In the genomic region with DNA sequence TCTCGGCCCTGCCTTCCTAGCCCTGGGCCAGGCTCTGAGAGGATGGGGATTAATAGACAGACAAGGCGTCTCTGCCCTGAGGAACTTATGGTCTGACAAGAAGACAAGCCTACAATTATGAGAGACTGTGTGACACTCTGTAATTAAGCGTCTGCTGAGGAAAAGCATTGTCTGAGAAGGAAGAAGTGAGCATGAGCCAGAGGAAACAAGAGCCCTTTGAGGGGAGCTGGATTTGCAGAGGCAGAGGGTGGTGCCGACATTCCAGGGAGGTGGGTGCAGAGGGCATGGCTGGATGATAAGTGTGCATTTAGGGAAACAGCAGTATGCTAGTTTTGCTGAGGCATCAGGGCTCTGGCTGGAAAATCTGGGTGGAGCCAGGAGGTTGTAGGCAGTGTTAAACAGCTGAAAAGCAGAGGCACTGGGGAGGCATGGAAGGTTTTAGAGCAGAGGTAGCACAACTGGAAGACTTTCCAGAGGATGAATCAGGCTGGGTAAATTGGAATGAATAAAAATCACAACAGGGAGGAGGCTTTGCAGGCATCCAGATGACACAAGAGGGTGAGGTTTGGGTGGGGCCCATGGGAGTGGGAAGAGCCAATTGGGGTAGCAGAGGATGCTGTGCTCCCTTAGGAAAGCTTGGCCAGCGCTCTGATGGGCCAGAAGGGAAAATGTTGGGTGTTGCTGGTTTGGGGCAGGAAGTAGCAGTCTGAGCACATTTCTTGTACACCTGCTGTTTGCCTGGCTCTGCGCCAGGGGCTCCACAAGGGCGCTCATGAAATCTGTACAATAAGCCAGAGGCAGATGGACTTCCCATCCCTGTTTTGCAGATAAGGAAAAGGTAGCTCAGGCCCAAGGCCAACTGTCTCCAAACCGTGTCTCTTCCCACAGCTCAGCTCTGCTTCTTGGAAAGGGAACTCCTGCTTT, we compare ENCODE assay signal across 8 cellular contexts.
DNase-seq lines count a peak whose midpoint lies in the region; ATAC-seq and TF ChIP-seq lines count a peak whose summit lies in the region.

No MANE protein-coding gene starts in this region.

- no peak overlapping the region for H2AFZ ChIP-seq in neural progenitor cell (replicated peaks)

- H3K4me1 Mint-ChIP-seq in activated CD4-positive, alpha-beta memory T cell treated with anti-CD3 and anti-CD28 coated beads, Interleukin-2, amount 10 ng/mL, durations not matched to agents 7 days and 5 days = peaks cover 86% of the 10 kb centered on the region
- H3K4me1 Mint-ChIP-seq in neural progenitor cell = peaks cover 70% of the 10 kb centered on the region

- H3K27ac ChIP-seq in epithelial cell of prostate (peak overlapping the region; percentile 88), neural progenitor cell (peak overlapping the region; percentile 53)

- no peak for ATAC-seq in HG02938 (IDR thresholded peaks at IDR 0.05; ENCODE audit: unreplicated experiment)
- ATAC-seq in HG03442 (IDR thresholded peaks at IDR 0.05; ENCODE audit: unreplicated experiment) = no peak
- ATAC-seq in HG03095 (IDR thresholded peaks at IDR 0.05; ENCODE audit: unreplicated experiment) = no peak

- H3K9ac ChIP-seq in neural progenitor cell = peak overlapping the region; percentile 14

- peaks cover 23% of the 10 kb centered on the region for H3F3A ChIP-seq in neural progenitor cell (ENCODE audit: low read depth)

- H3K27ac Mint-ChIP-seq in activated CD4-positive, alpha-beta memory T cell treated with anti-CD3 and anti-CD28 coated beads, Interleukin-2, amount 10 ng/mL, durations not matched to agents 7 days and 5 days = peak overlapping the region; percentile 94
- H3K27ac Mint-ChIP-seq in neural progenitor cell = no peak overlapping the region

- H3K36me3 Mint-ChIP-seq in activated CD4-positive, alpha-beta memory T cell treated with anti-CD3 and anti-CD28 coated beads, Interleukin-2, amount 10 ng/mL, durations not matched to agents 7 days and 5 days (ENCODE audit: low read depth) = peaks cover 1% of the 10 kb centered on the region
- H3K36me3 Mint-ChIP-seq in neural progenitor cell = peaks cover 9% of the 10 kb centered on the region

- H3K9me3 ChIP-seq in neural progenitor cell (ENCODE audit: low read depth) = no peaks in the 10 kb centered on the region

- no peaks in the 10 kb centered on the region for H3K36me3 ChIP-seq in neural progenitor cell

- peak; percentile 60 for DNase-seq in ELF-1 (ENCODE audit: low read depth, low spot score)
- peak; percentile 97 for DNase-seq in NCI-H2171 treated with DMSO at 0.1 percent for 48 hours (lab: John Stamatoyannopoulos, UW)
- peak; percentile 51 for DNase-seq in activated CD4-positive, alpha-beta memory T cell treated with anti-CD3 and anti-CD28 coated beads, Interleukin-2, amount 10 ng/mL, durations not matched to agents 7 days and 5 days
- no peak for DNase-seq in epithelial cell of prostate (ENCODE audit: low read depth, low spot score)
- DNase-seq in neural progenitor cell (ENCODE audit: low spot score) = no peak

- H3K4me2 ChIP-seq in neural progenitor cell = no peak overlapping the region

- H3K79me2 ChIP-seq in neural progenitor cell (ENCODE audit: low read depth) = peaks cover 100% of the 10 kb centered on the region

- H3K27me3 Mint-ChIP-seq in activated CD4-positive, alpha-beta memory T cell treated with anti-CD3 and anti-CD28 coated beads, Interleukin-2, amount 10 ng/mL, durations not matched to agents 7 days and 5 days = no peaks in the 10 kb centered on the region
- peaks cover 3% of the 10 kb centered on the region for H3K27me3 Mint-ChIP-seq in neural progenitor cell (ENCODE audit: insufficient read depth, low read depth)

- H3K9me3 Mint-ChIP-seq in activated CD4-positive, alpha-beta memory T cell treated with anti-CD3 and anti-CD28 coated beads, Interleukin-2, amount 10 ng/mL, durations not matched to agents 7 days and 5 days = no peaks in the 10 kb centered on the region
- H3K9me3 Mint-ChIP-seq in neural progenitor cell = no peaks in the 10 kb centered on the region

- CTCF ChIA-PET in activated CD4-positive, alpha-beta memory T cell treated with anti-CD3 and anti-CD28 coated beads, Interleukin-2, amount 10 ng/mL, durations not matched to agents 7 days and 5 days (lab: Charles Lee) = interaction anchor here (0.8 to 0.9 kb wide), 3 partner anchors 24 to 513 kb away, joined by 3 to 5 read pairs (median 3); partner anchors contain the start of gene SCAND1

- H3K27me3 ChIP-seq in neural progenitor cell = no peaks in the 10 kb centered on the region

- peaks cover 35% of the 10 kb centered on the region for H3K4me1 ChIP-seq in neural progenitor cell

- peaks cover 100% of the 10 kb centered on the region for H4K20me1 ChIP-seq in neural progenitor cell (ENCODE audit: low read depth)

- H3K4me3 Mint-ChIP-seq in activated CD4-positive, alpha-beta memory T cell treated with anti-CD3 and anti-CD28 coated beads, Interleukin-2, amount 10 ng/mL, durations not matched to agents 7 days and 5 days = peak overlapping the region; percentile 24
- H3K4me3 Mint-ChIP-seq in neural progenitor cell = peak overlapping the region; percentile 51

- no peak overlapping the region for H3K4me3 ChIP-seq in neural progenitor cell

- POLR2A ChIA-PET in activated CD4-positive, alpha-beta memory T cell treated with anti-CD3 and anti-CD28 coated beads, Interleukin-2, amount 10 ng/mL, durations not matched to agents 7 days and 5 days (lab: Charles Lee) = interaction anchor here (0.9 to 3.2 kb wide), 6 partner anchors 23 to 628 kb away, joined by 3 to 20 read pairs (median 4); partner anchors contain the start of genes RAB5IF and RBL1

- TF ChIP-seq CTCF in neural progenitor cell (IDR thresholded peaks at IDR 0.05) = no peak

Comparison
In these comparisons a context has a peak if more than half of its experiments do, and no peak if none do; other contexts are left out.
1. DNase-seq: peak in ELF-1 (single experiment), NCI-H2171 treated with DMSO at 0.1 percent for 48 hours (single experiment) and activated CD4-positive, alpha-beta memory T cell treated with anti-CD3 and anti-CD28 coated beads, Interleukin-2, amount 10 ng/mL, durations not matched to agents 7 days and 5 days (single experiment); none in epithelial cell of prostate (single experiment) and neural progenitor cell (single experiment).